9 cellular contexts compared by ENCODE assay signal in genomic region chr2:137969418-137969765, GRCh38. TPM values are rescaled to one million over a fixed set of nuclear protein-coding genes. Genes with fewer than 3 reads are reported as not detected.
DNase-seq lines count a peak whose midpoint lies in the region; ATAC-seq and TF ChIP-seq lines count a peak whose summit lies in the region.
"Had no signal": no experiment of that assay in that cellular context is flagged by ENCODE, and none has a peak within 500 bp of the region (broad histone marks: within the 10 kb centered on the region; RNA-seq: fewer than 3 reads in every experiment).

No MANE protein-coding gene starts in this region.

- no peaks in the 10 kb centered on the region for H3K36me3 ChIP-seq in spleen

- H3K27me3 ChIP-seq in spleen (replicated peaks in 1 of 7): no peaks in the 10 kb centered on the region

- no peak overlapping the region for H3K4me3 ChIP-seq in foreskin fibroblast (ENCODE audit: low read depth in 1 of 2, low read length in 2 of 2)
- no peak overlapping the region for H3K4me3 ChIP-seq in spleen

- H3K27ac ChIP-seq in spleen: peak overlapping the region in 7 of 8 donors; percentile 14 to 74 (median 53)

- ATAC-seq in GM18502 (IDR thresholded peaks at IDR 0.05; ENCODE audit: poor library complexity, unreplicated experiment): no peak

- no peak for TF ChIP-seq POLR2A in spleen (IDR thresholded peaks at IDR 0.05)

- no peaks in the 10 kb centered on the region for H3K9me3 ChIP-seq in spleen

- TF ChIP-seq CTCF in foreskin fibroblast (IDR thresholded peaks at IDR 0.05; ENCODE audit: low read depth, low read length) (no peak), spleen (IDR thresholded peaks at IDR 0.05 in 8 of 11, conservative IDR thresholded peaks at IDR 0.05 in 3 of 11) (no peak)

- intact Hi-C loops in spleen (cut with DNase I; ENCODE audit: low total_unique reads): no loop called here

- WGBS in spleen, 5 donors: 6 to 30% (median 9%) methylated on average over 1 of the region's 1 CpG

- DNase-seq in HT-29 (ENCODE audit: low spot score): peak; percentile 43
- DNase-seq in SIG-M5 treated with dmso at 0.1 percent for 504 hours (lab: John Stamatoyannopoulos, UW; ENCODE audit: unreplicated experiment): peak; percentile 90
- peak; percentile 91 to 92 for DNase-seq in foreskin fibroblast
- DNase-seq in spleen: no peak
- DNase-seq in ecto neural progenitor cell (ENCODE audit: low spot score): no peak
- DNase-seq in NCI-H2081 treated with DMSO at 0.1 percent for 48 hours (lab: John Stamatoyannopoulos, UW): no peak
- no peak for DNase-seq in ureter (ENCODE audit: low spot score)
- DNase-seq: activated CD4-positive, alpha-beta T cell treated with anti-CD3 and anti-CD28 coated beads for 4 hours had no signal

- peaks cover 0 to 17% (median 5%) of the 10 kb centered on the region in 6 donors for H3K4me1 ChIP-seq in spleen

RNA-seq across cellular contexts. Expression of gene HNMT, which starts 5.1 kb away (rescaled TPM):
- total RNA-seq in HT-29 (2014; rRNA removed; shearing (Covaris generic)): 18.8 and 27.2 TPM in 2 replicates
- 10 to 100 TPM; 31.2 to 74.2 (median 52.2) TPM for total RNA-seq in spleen
- 10 to 100 TPM; 38.4 to 40.4 (median 40.2) TPM for polyA plus RNA-seq in spleen
- 90.4 TPM for total RNA-seq in ureter

Comparison
In these comparisons a context has a peak if more than half of its experiments do, and no peak if none do; other contexts are left out.
1. DNase-seq: peak in HT-29 (single experiment), SIG-M5 treated with dmso at 0.1 percent for 504 hours (single experiment) and foreskin fibroblast (2 of 2); none in spleen (single experiment), ecto neural progenitor cell (single experiment), NCI-H2081 treated with DMSO at 0.1 percent for 48 hours (single experiment) and ureter (single experiment).